9 cellular contexts compared by ENCODE assay signal in genomic region chr13:79480954-79481684, GRCh38. TPM values are rescaled to one million over a fixed set of nuclear protein-coding genes. Genes with fewer than 3 reads are reported as not detected.
DNase-seq lines count a peak whose midpoint lies in the region; ATAC-seq, FAIRE-seq and TF ChIP-seq lines count a peak whose summit lies in the region.
"Had no signal": no experiment of that assay in that cellular context is flagged by ENCODE, and none has a peak within 500 bp of the region (broad histone marks: within the 10 kb centered on the region; RNA-seq: fewer than 3 reads in every experiment).

TSS of gene NDFIP2 (plus strand) at chr13:79481155. CDS start at chr13:79481204, 49 bp downstream.

- whole genome bisulfite sequencing in small intestine, 3 donors: 0 to 1% (median 0%) methylated on average over 60 to 74 of the region's 74 CpGs

- TF ChIP-seq POLR2A in breast epithelium (IDR thresholded peaks at IDR 0.05): no peak

- FAIRE-seq in small intestine (lab: Jason Lieb, UNC): no peak
- FAIRE-seq: A204.1 had no signal

- H3K9me3 ChIP-seq in WERI-Rb-1 (ENCODE audit: severe bottlenecking) (no peaks in the 10 kb centered on the region), breast epithelium (no peaks in the 10 kb centered on the region), iPS-20b (ENCODE audit: insufficient read depth, low read depth, low read length) (no peaks in the 10 kb centered on the region), small intestine (ENCODE audit: control insufficient read depth, low read depth) (no peaks in the 10 kb centered on the region)

- H3K4me3 ChIP-seq in WERI-Rb-1 (ENCODE audit: low read depth, low read length) (peak within 1 kb of the TSS; percentile 91), breast epithelium (peak within 1 kb of the TSS; percentile 82 to 86 (median 84)), iPS-20b (ENCODE audit: low read length) (peak within 1 kb of the TSS; percentile 95), small intestine (ENCODE audit: low read depth in 1 of 2, low read length in 2 of 2) (peak within 1 kb of the TSS; percentile 62 to 65)

- H3K36me3 ChIP-seq in WERI-Rb-1 (no peaks in the 10 kb centered on the region), breast epithelium (no peaks in the 10 kb centered on the region), iPS-20b (ENCODE audit: insufficient read depth, low read depth, low read length) (no peaks in the 10 kb centered on the region), small intestine (ENCODE audit: control insufficient read depth in 2 of 2, insufficient read depth in 2 of 2, low read length in 2 of 2) (no peaks in the 10 kb centered on the region)

- intact Hi-C loops in breast epithelium (cut with DNase I; ENCODE audit: low total_unique reads): no loop called here

- peak within 1 kb of the TSS; percentile 74; the same call in 1 of the 2 replicates for H3K9ac ChIP-seq in iPS-20b (ENCODE audit: low read depth, low read length)

- peaks cover 0 to 5% of the 10 kb centered on the region in 2 donors for H3K4me1 ChIP-seq in breast epithelium
- H3K4me1 ChIP-seq in iPS-20b (ENCODE audit: insufficient read depth, low read length): peaks cover 10% of the 10 kb centered on the region
- H3K4me1 ChIP-seq in small intestine (ENCODE audit: control insufficient read depth in 2 of 2, insufficient read depth in 1 of 2, low read depth in 1 of 2, low read length in 1 of 2): no peaks in the 10 kb centered on the region

- peak; percentile 92 for DNase-seq in NCI-H2171 (lab: John Stamatoyannopoulos, UW)
- DNase-seq in WERI-Rb-1: peak; percentile 81
- DNase-seq in breast epithelium (ENCODE audit: low spot score in 2 of 2): peak; percentile 73 to 78
- peak; percentile 86 for DNase-seq in small intestine

- H3K27ac ChIP-seq in 22Rv1 (peak within 1 kb of the TSS; percentile 93), WERI-Rb-1 (peak within 1 kb of the TSS; percentile 34; the same call in 1 of the 2 replicates), breast epithelium (peak within 1 kb of the TSS; percentile 86 to 87), iPS-20b (ENCODE audit: low read length) (no peak within 1 kb of the TSS), small intestine (ENCODE audit: low read depth in 1 of 2, low read length in 1 of 2) (peak within 1 kb of the TSS; percentile 85 to 94)

- ATAC-seq in GM18861 (IDR thresholded peaks at IDR 0.05; ENCODE audit: unreplicated experiment) (peak; percentile 87), HG03095 (IDR thresholded peaks at IDR 0.05; ENCODE audit: unreplicated experiment) (peak; percentile 83)

- H3K27me3 ChIP-seq in WERI-Rb-1 (ENCODE audit: insufficient read depth, low read depth, severe bottlenecking) (no peaks in the 10 kb centered on the region), breast epithelium (no peaks in the 10 kb centered on the region), iPS-20b (ENCODE audit: insufficient read depth, low read length) (peaks cover 19% of the 10 kb centered on the region), small intestine (ENCODE audit: control insufficient read depth in 2 of 2, insufficient read depth in 2 of 2, low read length in 2 of 2) (no peaks in the 10 kb centered on the region)

- TF ChIP-seq CTCF in 22Rv1 (IDR thresholded peaks at IDR 0.05) (no peak), WERI-Rb-1 (IDR thresholded peaks at IDR 0.05; ENCODE audit: low read depth, low read length) (no peak), breast epithelium (IDR thresholded peaks at IDR 0.05) (no peak)

RNA-seq across cellular contexts. Expression of gene NDFIP2, which starts in this region (rescaled TPM):
- 10 to 100 TPM; 15.8 to 26.5 (median 22.6) TPM for total RNA-seq in breast epithelium
- 10 to 100 TPM; 34.6 to 59.3 (median 37.0) TPM for polyA plus RNA-seq in small intestine
